27 cellular contexts compared by ENCODE assay signal in the genomic region with DNA sequence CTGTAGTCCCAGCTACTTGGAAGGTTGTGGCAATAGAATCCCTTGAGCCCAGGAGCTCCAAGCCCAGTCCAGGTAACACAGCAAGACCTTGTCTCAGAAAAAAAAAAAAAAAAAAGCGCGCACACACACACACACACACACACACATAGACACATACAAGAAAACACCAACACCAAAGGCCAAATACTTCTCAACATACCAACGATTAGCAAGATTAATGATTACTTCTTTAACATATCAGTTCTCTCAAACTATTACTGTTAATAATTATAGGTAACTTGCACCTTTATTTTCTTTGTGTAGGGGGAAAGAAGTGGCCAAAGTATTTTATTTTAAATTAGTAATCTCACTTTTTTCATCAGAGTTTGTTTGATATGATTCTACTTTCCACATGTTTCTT.
"Had no signal": no experiment of that assay in that cellular context is flagged by ENCODE, and none has a peak within 500 bp of the region (broad histone marks: within the 10 kb centered on the region; RNA-seq: fewer than 3 reads in every experiment).

No MANE protein-coding gene starts in this region.

- H3K27ac ChIP-seq: SJSA1 had no signal

- H3K9ac ChIP-seq: SK-N-SH had no signal

- DNase-seq: IMR-90, Karpas-422, KG1, MG63, NCI-H1092, NCI-H1105 treated with DMSO at 0.1 percent for 48 hours, NCI-H1417 treated with DMSO at 0.1 percent for 48 hours, NCI-H146, NCI-H1694 treated with DMSO at 0.1 percent for 48 hours, NCI-H1930, NCI-H2081, NCI-H2107, NCI-H2171, NCI-H226, NCI-H446, NCI-H510A, NCI-H524 treated with DMSO at 0.1 percent for 48 hours, NCI-H69, NCI-H774, Right ventricle myocardium superior, RPMI8226, SIG-M5, SK-N-SH, SW 1271 had no signal

- H3K36me3 ChIP-seq: MG63, SJSA1 had no signal

- H3K9me3 ChIP-seq: MG63, SJSA1, SK-N-SH had no signal

- H3K4me2 ChIP-seq: SK-N-SH had no signal

- H3K4me3 ChIP-seq: MG63, SJSA1 had no signal

- H3K27me3 ChIP-seq: MG63, SJSA1 had no signal

- FAIRE-seq: HepG2, RCC 7860 had no signal

- H3K4me1 ChIP-seq: SJSA1 had no signal

- ATAC-seq: HepG2 had no signal
